In genomic region chr22:27718186-27719032, GRCh38 we compare ENCODE assay signal across 8 cellular contexts.
DNase-seq lines count a peak whose midpoint lies in the region; ATAC-seq, FAIRE-seq and TF ChIP-seq lines count a peak whose summit lies in the region.
"Had no signal": no experiment of that assay in that cellular context is flagged by ENCODE, and none has a peak within 500 bp of the region (broad histone marks: within the 10 kb centered on the region; RNA-seq: fewer than 3 reads in every experiment).

No MANE protein-coding gene starts in this region.

- no peaks in the 10 kb centered on the region for H3K9me3 ChIP-seq in body of pancreas
- H3K9me3 ChIP-seq in kidney (ENCODE audit: control insufficient read depth in 1 of 2, low read length in 2 of 2), result no peaks in the 10 kb centered on the region
- peaks cover 0 to 5% (median 0%) of the 10 kb centered on the region in 4 donors for H3K9me3 ChIP-seq in tibial nerve

- WGBS in body of pancreas, 2 donors, result 34% methylated on average over 4 to 10 of the region's 10 CpGs
- 35 to 40% methylated on average over 10 of the region's 10 CpGs for WGBS in tibial nerve, 2 donors

- DNase-seq in HT1080 (ENCODE audit: low read depth), result peak; percentile 95
- DNase-seq in body of pancreas, result peak in 3 of 4 donors; percentile 13 to 53 (median 39)
- DNase-seq in kidney, result peak; percentile 86
- DNase-seq in tibial nerve (ENCODE audit: low spot score in 2 of 2), result peak; percentile 30 to 53
- no peak for DNase-seq in G401 (ENCODE audit: low spot score)
- DNase-seq in NCI-H510A treated with DMSO at 0.1 percent for 48 hours (lab: John Stamatoyannopoulos, UW), result no peak
- DNase-seq in NCI-H748 (lab: John Stamatoyannopoulos, UW; ENCODE audit: unreplicated experiment), result no peak
- DNase-seq: NCI-H2107 had no signal

- H3K36me3 ChIP-seq in body of pancreas (replicated peaks in 1 of 2; ENCODE audit: insufficient read depth in 1 of 2, low read depth in 2 of 2) (no peaks in the 10 kb centered on the region), kidney (ENCODE audit: control insufficient read depth in 1 of 2, insufficient read depth in 2 of 2, low read length in 2 of 2) (no peaks in the 10 kb centered on the region), tibial nerve (no peaks in the 10 kb centered on the region)

- ATAC-seq in body of pancreas, result peak; percentile 68

- no peak for FAIRE-seq in kidney (lab: Jason Lieb, UNC)

- H3K27ac ChIP-seq in body of pancreas (peak overlapping the region in 1 of 4 donors; percentile 42), kidney (ENCODE audit: low read depth in 2 of 2, low read length in 2 of 2) (peak overlapping the region; percentile 67 to 72), tibial nerve (peak overlapping the region in 1 of 4 donors; percentile 41)

- H3K27me3 ChIP-seq in body of pancreas, result no peaks in the 10 kb centered on the region
- peaks cover 0 to 17% of the 10 kb centered on the region in 2 donors for H3K27me3 ChIP-seq in tibial nerve

- peak in 1 of 2 donors; percentile 23 for TF ChIP-seq EP300 in tibial nerve (IDR thresholded peaks at IDR 0.05)

- TF ChIP-seq POLR2A in body of pancreas (IDR thresholded peaks at IDR 0.05) (no peak), tibial nerve (IDR thresholded peaks at IDR 0.05) (no peak)

- intact Hi-C loops in body of pancreas (cut with DNase I), result no loop called here
- intact Hi-C loops in kidney (cut with DNase I), result no loop called here

- H3K4me1 ChIP-seq in body of pancreas (no peaks in the 10 kb centered on the region), kidney (ENCODE audit: control insufficient read depth in 1 of 2, insufficient read depth in 1 of 2, low read depth in 1 of 2, low read length in 2 of 2) (peaks cover 0 to 3% of the 10 kb centered on the region in 2 donors), tibial nerve (peaks cover 0 to 24% (median 0%) of the 10 kb centered on the region in 4 donors)

- H3K4me3 ChIP-seq in body of pancreas (no peak overlapping the region), kidney (ENCODE audit: low read length in 2 of 2) (no peak overlapping the region), tibial nerve (no peak overlapping the region)

- H3K9ac ChIP-seq in kidney (ENCODE audit: low read length in 2 of 2), result no peak overlapping the region

- in situ Hi-C loops in G401 (cut with HindIII; ENCODE audit: low sequenced_read_pairs), result no loop called here

- TF ChIP-seq CTCF in body of pancreas (IDR thresholded peaks at IDR 0.05), result no peak
- TF ChIP-seq CTCF in kidney (IDR thresholded peaks at IDR 0.05; ENCODE audit: borderline replicate concordance, extremely low read depth, insufficient read depth), result no peak
- TF ChIP-seq CTCF in tibial nerve (IDR thresholded peaks at IDR 0.05), result no peak

Comparison
In these comparisons a context has a peak if more than half of its experiments do, and no peak if none do; other contexts are left out.
1. DNase-seq: peak in HT1080 (single experiment), body of pancreas (3 of 4), kidney (single experiment) and tibial nerve (2 of 2); none in G401 (single experiment), NCI-H510A treated with DMSO at 0.1 percent for 48 hours (single experiment) and NCI-H748 (single experiment).